1 cellular context compared by ENCODE assay signal in the genomic region with DNA sequence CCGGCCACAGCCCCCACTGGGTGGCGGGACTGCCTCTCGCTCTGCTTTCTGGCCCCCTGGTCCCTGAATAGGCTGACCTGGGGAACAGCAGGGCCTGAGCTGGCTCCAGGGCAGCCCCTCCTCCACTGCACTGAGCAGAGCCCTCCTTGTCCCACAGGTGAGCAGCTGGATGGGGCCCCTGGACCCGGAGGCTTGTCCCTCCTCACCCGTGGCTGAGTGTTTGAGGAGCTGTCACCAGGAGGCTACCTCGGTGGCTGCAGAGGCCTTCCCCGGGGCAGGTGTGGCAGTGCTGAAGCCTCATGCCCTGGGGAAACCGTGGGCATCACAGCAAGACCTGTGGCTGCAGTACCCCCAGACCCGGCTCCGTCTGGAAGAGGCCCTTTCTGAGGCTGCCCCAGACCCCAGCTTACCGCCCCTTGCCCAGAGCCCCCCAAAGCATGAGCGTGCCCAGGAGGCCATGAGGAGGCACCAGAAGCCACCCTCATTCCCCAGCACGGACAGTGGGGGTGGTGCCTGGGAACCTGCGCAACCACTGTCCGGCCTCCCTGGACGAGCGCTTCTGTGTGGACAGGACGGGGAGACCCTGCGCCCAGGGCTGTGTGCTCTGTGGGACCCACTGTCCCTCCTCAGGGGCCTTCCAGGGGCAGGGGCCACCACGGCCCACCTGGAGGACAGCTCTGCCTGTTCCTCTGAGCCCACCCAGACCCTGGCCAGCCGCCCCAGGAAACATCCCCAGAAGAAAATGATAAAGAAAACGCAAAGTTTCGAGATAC.
TF ChIP-seq lines count a peak whose summit lies in the region.

No MANE protein-coding gene starts in this region.

TF ChIP-seq in HepG2, 621 proteins besides CTCF, POLR2A, EP300 and RAD21:
- TF ChIP-seq RXRA (CRISPR knock-in tag; IDR thresholded peaks at IDR 0.05) (no peak), ZNF761 (CRISPR knock-in tag; conservative IDR thresholded peaks at IDR 0.05) (no peak), MAFK (conservative IDR thresholded peaks at IDR 0.05 in 1 of 2, IDR thresholded peaks at IDR 0.05 in 1 of 2; ENCODE audit: low read length in 2 of 2) (no peak), SP5 (CRISPR knock-in tag; IDR thresholded peaks at IDR 0.05; ENCODE audit: borderline replicate concordance, low read depth) (no peak), CEBPB (IDR thresholded peaks at IDR 0.05; ENCODE audit: borderline replicate concordance, low read depth, low read length) (no peak), PHF21A (CRISPR knock-in tag; IDR thresholded peaks at IDR 0.05) (no peak), NR2C2 (CRISPR knock-in tag; IDR thresholded peaks at IDR 0.05; ENCODE audit: borderline replicate concordance) (no peak), CBX2 (IDR thresholded peaks at IDR 0.05; ENCODE audit: low read depth, low read length) (no peak), CBX2 (CRISPR knock-in tag; IDR thresholded peaks at IDR 0.05; ENCODE audit: low read depth) (no peak), THAP11 (CRISPR knock-in tag; IDR thresholded peaks at IDR 0.05) (no peak)
- TF ChIP-seq, protein P1, sequence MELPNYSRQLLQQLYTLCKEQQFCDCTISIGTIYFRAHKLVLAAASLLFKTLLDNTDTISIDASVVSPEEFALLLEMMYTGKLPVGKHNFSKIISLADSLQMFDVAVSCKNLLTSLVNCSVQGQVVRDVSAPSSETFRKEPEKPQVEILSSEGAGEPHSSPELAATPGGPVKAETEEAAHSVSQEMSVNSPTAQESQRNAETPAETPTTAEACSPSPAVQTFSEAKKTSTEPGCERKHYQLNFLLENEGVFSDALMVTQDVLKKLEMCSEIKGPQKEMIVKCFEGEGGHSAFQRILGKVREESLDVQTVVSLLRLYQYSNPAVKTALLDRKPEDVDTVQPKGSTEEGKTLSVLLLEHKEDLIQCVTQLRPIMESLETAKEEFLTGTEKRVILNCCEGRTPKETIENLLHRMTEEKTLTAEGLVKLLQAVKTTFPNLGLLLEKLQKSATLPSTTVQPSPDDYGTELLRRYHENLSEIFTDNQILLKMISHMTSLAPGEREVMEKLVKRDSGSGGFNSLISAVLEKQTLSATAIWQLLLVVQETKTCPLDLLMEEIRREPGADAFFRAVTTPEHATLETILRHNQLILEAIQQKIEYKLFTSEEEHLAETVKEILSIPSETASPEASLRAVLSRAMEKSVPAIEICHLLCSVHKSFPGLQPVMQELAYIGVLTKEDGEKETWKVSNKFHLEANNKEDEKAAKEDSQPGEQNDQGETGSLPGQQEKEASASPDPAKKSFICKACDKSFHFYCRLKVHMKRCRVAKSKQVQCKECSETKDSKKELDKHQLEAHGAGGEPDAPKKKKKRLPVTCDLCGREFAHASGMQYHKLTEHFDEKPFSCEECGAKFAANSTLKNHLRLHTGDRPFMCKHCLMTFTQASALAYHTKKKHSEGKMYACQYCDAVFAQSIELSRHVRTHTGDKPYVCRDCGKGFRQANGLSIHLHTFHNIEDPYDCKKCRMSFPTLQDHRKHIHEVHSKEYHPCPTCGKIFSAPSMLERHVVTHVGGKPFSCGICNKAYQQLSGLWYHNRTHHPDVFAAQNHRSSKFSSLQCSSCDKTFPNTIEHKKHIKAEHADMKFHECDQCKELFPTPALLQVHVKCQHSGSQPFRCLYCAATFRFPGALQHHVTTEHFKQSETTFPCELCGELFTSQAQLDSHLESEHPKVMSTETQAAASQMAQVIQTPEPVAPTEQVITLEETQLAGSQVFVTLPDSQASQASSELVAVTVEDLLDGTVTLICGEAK (IDR thresholded peaks at IDR 0.05), result no peak
- TF ChIP-seq, protein P1 (CRISPR knock-in tag; IDR thresholded peaks at IDR 0.05), result no peak
